14 cellular contexts compared by ENCODE assay signal in genomic region chr18:8979258-8979988, GRCh38.
"Had no signal": no experiment of that assay in that cellular context is flagged by ENCODE, and none has a peak within 500 bp of the region (broad histone marks: within the 10 kb centered on the region; RNA-seq: fewer than 3 reads in every experiment).

No MANE protein-coding gene starts in this region.

- H3K4me1 ChIP-seq: heart left ventricle, lower lobe of right lung, tibial artery, uterus had no signal

- H3K27ac ChIP-seq: lower lobe of right lung, ovary, tibial artery, uterus had no signal

- DNase-seq: activated naive CD4-positive, alpha-beta T cell treated with anti-CD3 and anti-CD28 coated beads, Interleukin-2, amount 10 ng/mL, durations not matched to agents 7 days and 5 days; activated T-cell treated with anti-CD3 and anti-CD28 coated beads for 4 hours; dermis blood vessel endothelial cell; endodermal cell; heart left ventricle; left cardiac atrium; lower lobe of right lung; midbrain; ovary; retina; stimulated activated naive B cell treated with anti-CD40 and anti-IgM and Interleukin-4, amounts not matched to agents 10 μg/mL and 1 μg/mL and 100 μg/mL, for 72 hours; tibial artery; uterus had no signal

- H3K9me3 ChIP-seq: lower lobe of right lung, ovary, tibial artery, uterus had no signal

- H3K4me3 ChIP-seq: heart left ventricle, lower lobe of right lung, ovary, tibial artery, uterus had no signal

- ATAC-seq: activated CD4-positive, CD25-positive, alpha-beta regulatory T cell treated with anti-CD3 and anti-CD28 coated beads, Interleukin-2, amount 50 U/mL, for 24 hours; heart left ventricle; left cardiac atrium; lower lobe of right lung had no signal

- H3K27me3 ChIP-seq: heart left ventricle, ovary, tibial artery, uterus had no signal

- H3K36me3 ChIP-seq: heart left ventricle, lower lobe of right lung, ovary, tibial artery, uterus had no signal
